Comparison of ENCODE assay signal across 9 cellular contexts in the genomic region with DNA sequence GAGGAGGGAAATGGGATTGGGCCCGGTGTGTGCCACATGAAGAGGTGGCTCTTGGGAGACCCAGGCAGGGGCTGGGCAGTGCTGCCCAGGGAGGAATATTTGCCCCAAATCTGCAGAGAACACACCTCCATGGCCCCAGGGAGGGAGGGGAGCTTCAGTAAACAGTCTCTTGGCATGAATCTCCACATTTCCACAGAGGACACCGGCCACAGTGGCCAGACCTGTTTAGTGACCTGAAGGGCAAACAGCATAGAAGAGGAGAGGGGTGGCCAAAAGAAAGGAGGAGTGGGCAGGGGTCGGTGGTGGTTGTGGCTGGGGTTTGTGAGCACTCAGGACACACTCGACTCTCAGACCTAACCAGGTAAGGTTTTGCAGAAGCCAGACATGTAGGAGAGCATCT. TPM values are rescaled to one million over a fixed set of nuclear protein-coding genes. Genes with fewer than 3 reads are reported as not detected.
DNase-seq lines count a peak whose midpoint lies in the region; ATAC-seq and TF ChIP-seq lines count a peak whose summit lies in the region.
"Had no signal": no experiment of that assay in that cellular context is flagged by ENCODE, and none has a peak within 500 bp of the region (broad histone marks: within the 10 kb centered on the region; RNA-seq: fewer than 3 reads in every experiment).

No MANE protein-coding gene starts in this region.

- WGBS in endodermal cell (ENCODE audit: insufficient coverage in 1 of 2, insufficient read length in 1 of 2), 2 experiments, result 74 to 85% methylated on average over 2 to 4 of the region's 4 CpGs

- H3K27me3 ChIP-seq in endodermal cell (ENCODE audit: control insufficient read depth, insufficient read depth, low read length, poor library complexity, severe bottlenecking), result no peaks in the 10 kb centered on the region

- H3K4me1 Mint-ChIP-seq in Calu3 (ENCODE audit: low read depth, unreplicated experiment) (peaks cover 77% of the 10 kb centered on the region), endodermal cell (peaks cover 37% of the 10 kb centered on the region), progenitor cell of endocrine pancreas (ENCODE audit: low read depth) (peaks cover 67% of the 10 kb centered on the region)

- H3K4me1 ChIP-seq in endodermal cell (ENCODE audit: control insufficient read depth, insufficient read depth, low read length), result peaks cover 13% of the 10 kb centered on the region

- intact Hi-C loops in Calu3 (cut with micrococcal nuclease; ENCODE audit: unreplicated experiment), result loop anchor here (5.0 kb wide), 3 partner anchors 53 to 72 kb away; a partner anchor contains a TSS

- H3K9ac ChIP-seq in endodermal cell (ENCODE audit: extremely low read depth, low read length, poor library complexity, severe bottlenecking), result no peak overlapping the region

- H3K36me3 ChIP-seq in endodermal cell (ENCODE audit: control insufficient read depth, insufficient read depth, low read length), result no peaks in the 10 kb centered on the region

- DNase-seq in Calu3 (peak; percentile 51), RKO (ENCODE audit: low spot score) (peak; percentile 12), endodermal cell (no peak), progenitor cell of endocrine pancreas (ENCODE audit: low spot score, unreplicated experiment) (no peak), germinal center (ENCODE audit: low spot score) (no peak), EL (no peak)
- DNase-seq: NCI-H510A had no signal

- H3K9me3 ChIP-seq in endodermal cell (ENCODE audit: control insufficient read depth, low read length), result no peaks in the 10 kb centered on the region

- ATAC-seq in HG02798 (IDR thresholded peaks at IDR 0.05; ENCODE audit: poor library complexity, unreplicated experiment) (no peak), HG03378 (IDR thresholded peaks at IDR 0.05; ENCODE audit: unreplicated experiment) (no peak)

- H3K9me3 Mint-ChIP-seq in Calu3 (ENCODE audit: low read depth, unreplicated experiment) (no peaks in the 10 kb centered on the region), endodermal cell (no peaks in the 10 kb centered on the region), progenitor cell of endocrine pancreas (ENCODE audit: low read depth) (no peaks in the 10 kb centered on the region)

- H3K27ac ChIP-seq in endodermal cell (ENCODE audit: low read depth, low read length), result peak overlapping the region; percentile 53

- H3K27ac Mint-ChIP-seq in Calu3 (ENCODE audit: unreplicated experiment) (peak overlapping the region; percentile 95), endodermal cell (peak overlapping the region; percentile 60), progenitor cell of endocrine pancreas (peak overlapping the region; percentile 95)

- H3K27me3 Mint-ChIP-seq in Calu3 (ENCODE audit: unreplicated experiment) (no peaks in the 10 kb centered on the region), endodermal cell (ENCODE audit: insufficient read depth) (no peaks in the 10 kb centered on the region), progenitor cell of endocrine pancreas (no peaks in the 10 kb centered on the region)

- CTCF ChIA-PET in Calu3 (lab: Charles Lee), result interaction anchor here (1.2 to 2.1 kb wide), 4 partner anchors 38 to 98 kb away, joined by 3 to 10 read pairs (median 6); no protein-coding TSS in a partner anchor

- H3K36me3 Mint-ChIP-seq in Calu3 (ENCODE audit: insufficient read depth, unreplicated experiment) (peaks cover 23% of the 10 kb centered on the region), endodermal cell (ENCODE audit: low read depth) (no peaks in the 10 kb centered on the region), progenitor cell of endocrine pancreas (ENCODE audit: insufficient read depth) (no peaks in the 10 kb centered on the region)

- peak overlapping the region; percentile 44 for H3K4me3 Mint-ChIP-seq in Calu3 (ENCODE audit: low read depth, unreplicated experiment)
- no peak overlapping the region for H3K4me3 Mint-ChIP-seq in endodermal cell
- H3K4me3 Mint-ChIP-seq in progenitor cell of endocrine pancreas (ENCODE audit: low read depth), result peak overlapping the region; percentile 45

- no TSS peak for BruUV-seq in Calu3 (replicated peaks; lab: Mats Ljungman, UMichigan)

- TF ChIP-seq CTCF in Calu3 (IDR thresholded peaks at IDR 0.05; ENCODE audit: unreplicated experiment) (no peak), endodermal cell (conservative IDR thresholded peaks at IDR 0.05) (no peak), progenitor cell of endocrine pancreas (IDR thresholded peaks at IDR 0.05; ENCODE audit: unreplicated experiment) (no peak)

- H3K4me3 ChIP-seq in endodermal cell (ENCODE audit: low read length), result no peak overlapping the region

RNA-seq across cellular contexts. Expression of a gene that starts 54.0 kb away (rescaled TPM):
- 6.6 and 13.0 TPM in 2 replicates for total RNA-seq in Calu3 (2022)
- 1 to 10 TPM; 4.6 to 6.4 TPM for total RNA-seq in endodermal cell
- polyA plus RNA-seq in endodermal cell (2013, experiment 1 of 2), result 7.7 TPM
- polyA plus RNA-seq in endodermal cell (2013, experiment 2 of 2), result 6.8 TPM
- 21.0 and 24.4 TPM in 2 replicates for total RNA-seq in progenitor cell of endocrine pancreas

Comparison
In these comparisons a context has a peak if more than half of its experiments do, and no peak if none do; other contexts are left out.
1. DNase-seq: peak in Calu3 (single experiment) and RKO (single experiment); none in endodermal cell (single experiment), progenitor cell of endocrine pancreas (single experiment), germinal center (single experiment) and EL (single experiment).
2. Peak in every context shown above with its lines, with median percentiles within 50 percentile points of each other: H3K27ac Mint-ChIP-seq.